In genomic region chr4:69134471-69134870, GRCh38 we compare ENCODE assay signal across 29 cellular contexts. TPM values are rescaled to one million over a fixed set of nuclear protein-coding genes. Genes with fewer than 3 reads are reported as not detected.
"Had no signal": no experiment of that assay in that cellular context is flagged by ENCODE, and none has a peak within 500 bp of the region (broad histone marks: within the 10 kb centered on the region; RNA-seq: fewer than 3 reads in every experiment).

No MANE protein-coding gene starts in this region.

- H3K4me3 ChIP-seq: neural progenitor cell, ovary, psoas muscle, skin epidermis, stomach, thoracic aorta, thyroid gland, tibial nerve, upper lobe of left lung, uterus had no signal

- H3K9me3 ChIP-seq: ovary, psoas muscle, stomach, thoracic aorta, thyroid gland, tibial nerve, upper lobe of left lung, uterus had no signal

- H3K4me2 ChIP-seq: neural progenitor cell had no signal

- H3K27ac ChIP-seq: neural progenitor cell, ovary, parathyroid adenoma, psoas muscle, skin epidermis, stomach, thoracic aorta, thyroid gland, tibial nerve, upper lobe of left lung, uterus had no signal

- H3K9ac ChIP-seq: neural progenitor cell, parathyroid adenoma had no signal

- H3K36me3 ChIP-seq: neural progenitor cell, ovary, stomach, thoracic aorta, thyroid gland, tibial nerve, upper lobe of left lung, uterus had no signal

- H3K27me3 ChIP-seq: neural progenitor cell, ovary, stomach, thyroid gland, tibial nerve, upper lobe of left lung, uterus had no signal

- H3K4me1 ChIP-seq: neural progenitor cell, parathyroid adenoma, psoas muscle, stomach, thyroid gland, tibial nerve, upper lobe of left lung, uterus had no signal

- ATAC-seq: naive thymus-derived CD4-positive, alpha-beta T cell; natural killer cell; psoas muscle; right cardiac atrium; sciatic nerve; stimulated activated effector memory CD8-positive, alpha-beta T cell treated with anti-CD3 and anti-CD28 coated beads, Interleukin-12 subunit alpha, Interleukin-12 subunit beta, amount 100 ng/mL, for 72 hours; stimulated activated naive B cell treated with anti-CD40 and anti-IgM and Interleukin-4, amounts not matched to agents 10 μg/mL and 1 μg/mL and 100 μg/mL, for 72 hours had no signal

- H2AFZ ChIP-seq: neural progenitor cell, parathyroid adenoma had no signal

- DNase-seq: naive thymus-derived CD4-positive, alpha-beta T cell; natural killer cell; occipital lobe; ovary; posterior cingulate gyrus; psoas muscle; right cardiac atrium; stimulated activated CD4-positive, alpha-beta T cell treated with anti-CD3 and anti-CD28 coated beads, Interleukin-15, amount 100 ng/mL, for 24 hours; stimulated activated CD4-positive, alpha-beta T cell treated with anti-CD3 and anti-CD28 coated beads, Interleukin-2, amount 100 ng/mL, for 24 hours; stimulated activated CD4-positive, alpha-beta T cell treated with anti-CD3 and anti-CD28 coated beads, Interleukin-2, amount 100 ng/mL, for 48 hours; stimulated activated CD4-positive, alpha-beta T cell treated with anti-CD3 and anti-CD28 coated beads, Interleukin-4, amount 100 ng/mL, for 24 hours; stimulated activated naive B cell treated with anti-CD40 and anti-IgM and Interleukin-4, amounts not matched to agents 10 μg/mL and 1 μg/mL and 100 μg/mL, for 72 hours; stimulated activated naive CD4-positive, alpha-beta T cell treated with Interleukin-2 at 50 U/mL for 16 hours; stomach; thyroid gland; trophoblast cell; upper lobe of left lung; uterus had no signal

- H3K79me2 ChIP-seq: parathyroid adenoma had no signal

RNA-seq across cellular contexts. Expression of gene UGT2B7, which starts 38.2 kb away (rescaled TPM):
- total RNA-seq: naive thymus-derived CD4-positive, alpha-beta T cell; natural killer cell; occipital lobe; osteoblast; psoas muscle; right cardiac atrium; sciatic nerve; subcutaneous adipose tissue; temporal lobe; thoracic aorta; thyroid gland; tibial nerve had no signal
- polyA plus RNA-seq: naive thymus-derived CD4-positive, alpha-beta T cell; neural cell; ovary; right cardiac atrium had no signal
